ENCODE assay signal across 26 cellular contexts in the genomic region with DNA sequence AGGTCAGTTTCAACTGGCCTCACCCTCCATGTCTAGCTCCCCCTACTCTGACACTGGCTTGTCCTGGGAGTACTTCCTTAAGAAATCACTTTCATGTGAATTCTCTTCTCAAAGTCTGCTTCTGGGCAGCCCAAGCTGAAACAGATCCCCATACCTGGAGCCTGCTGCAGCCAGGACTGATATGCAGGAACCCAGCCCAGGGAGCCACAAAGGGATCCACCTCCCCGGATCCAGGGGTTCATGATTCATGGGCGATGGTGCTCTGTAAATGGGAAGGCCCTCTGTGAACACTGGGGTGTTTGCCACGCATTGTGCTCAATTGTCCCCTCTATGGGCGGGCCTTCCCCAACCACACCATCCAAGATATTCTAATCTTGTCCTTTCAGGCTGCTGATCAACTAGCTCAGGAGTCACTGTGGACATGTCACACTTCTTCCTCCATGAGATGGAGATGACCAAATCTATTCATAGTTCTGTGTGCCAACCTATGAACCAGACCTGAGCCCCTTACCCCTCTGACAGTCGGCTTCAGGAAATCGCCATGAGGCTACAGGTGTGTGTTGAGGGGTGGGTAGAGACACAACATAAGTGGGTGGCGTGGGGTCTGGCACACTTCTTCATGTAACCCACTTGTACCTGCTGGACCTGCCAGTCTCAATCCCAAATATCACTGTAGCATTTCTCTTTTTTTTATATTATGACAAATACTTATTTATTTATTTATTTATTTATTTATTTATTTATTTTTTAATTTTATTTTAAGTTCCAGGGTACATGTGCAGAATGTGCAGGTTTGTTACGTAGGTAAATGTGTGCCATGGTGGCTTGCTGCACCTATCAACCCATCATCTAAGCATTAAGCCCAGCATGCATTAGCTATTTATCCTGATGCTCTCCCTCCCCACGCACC. TPM values are rescaled to one million over a fixed set of nuclear protein-coding genes. Genes with fewer than 3 reads are reported as not detected.
DNase-seq lines count a peak whose midpoint lies in the region; ATAC-seq and TF ChIP-seq lines count a peak whose summit lies in the region.
"Had no signal": no experiment of that assay in that cellular context is flagged by ENCODE, and none has a peak within 500 bp of the region (broad histone marks: within the 10 kb centered on the region; RNA-seq: fewer than 3 reads in every experiment).

No MANE protein-coding gene starts in this region.

- peaks cover 66% of the 10 kb centered on the region for H3K27me3 Mint-ChIP-seq in activated naive CD4-positive, alpha-beta T cell treated with anti-CD3 and anti-CD28 coated beads, Interleukin-2, amount 10 ng/mL, durations not matched to agents 7 days and 5 days

- H3K4me3 Mint-ChIP-seq in activated naive CD4-positive, alpha-beta T cell treated with anti-CD3 and anti-CD28 coated beads, Interleukin-2, amount 10 ng/mL, durations not matched to agents 7 days and 5 days, result no peak overlapping the region
- H3K4me3 Mint-ChIP-seq: brain; H9; mesothelial cell of epicardium; naive thymus-derived CD8-positive, alpha-beta T cell; stimulated activated naive CD8-positive, alpha-beta T cell treated with anti-CD3 and anti-CD28 coated beads, Interleukin-15, Interleukin-2, amounts not matched to agents 100 ng/mL and 50 ng/mL, for 24 hours had no signal

- no peak for ATAC-seq in RWPE2 (ENCODE audit: low read depth)
- no peak for ATAC-seq in GM18517 (IDR thresholded peaks at IDR 0.05; ENCODE audit: unreplicated experiment)
- ATAC-seq: left lung; naive thymus-derived CD8-positive, alpha-beta T cell had no signal

- CTCF ChIA-PET in activated naive CD4-positive, alpha-beta T cell treated with anti-CD3 and anti-CD28 coated beads, Interleukin-2, amount 10 ng/mL, durations not matched to agents 7 days and 5 days (lab: Charles Lee), result no interaction called here

- TF ChIP-seq EP300 in stomach (IDR thresholded peaks at IDR 0.05), result no peak

- H3K4me1 Mint-ChIP-seq in activated naive CD4-positive, alpha-beta T cell treated with anti-CD3 and anti-CD28 coated beads, Interleukin-2, amount 10 ng/mL, durations not matched to agents 7 days and 5 days, result no peaks in the 10 kb centered on the region
- H3K4me1 Mint-ChIP-seq: brain, H9, mesothelial cell of epicardium had no signal

- no peak overlapping the region for H3K27ac Mint-ChIP-seq in activated naive CD4-positive, alpha-beta T cell treated with anti-CD3 and anti-CD28 coated beads, Interleukin-2, amount 10 ng/mL, durations not matched to agents 7 days and 5 days
- H3K27ac Mint-ChIP-seq: brain; H9; mesothelial cell of epicardium; stimulated activated naive CD8-positive, alpha-beta T cell treated with anti-CD3 and anti-CD28 coated beads, Interleukin-15, Interleukin-2, amounts not matched to agents 100 ng/mL and 50 ng/mL, for 24 hours had no signal

- TF ChIP-seq CTCF in RWPE2 (IDR thresholded peaks at IDR 0.05; ENCODE audit: poor library complexity, severe bottlenecking) (no peak), stomach (IDR thresholded peaks at IDR 0.05) (no peak)

- H3K4me3 ChIP-seq in RWPE2 (ENCODE audit: severe bottlenecking) (no peak overlapping the region), stomach (no peak overlapping the region)
- H3K4me3 ChIP-seq: hepatocyte, left lung, right atrium auricular region, tibial nerve had no signal

- no peak overlapping the region for H3K27ac ChIP-seq in RWPE2 (ENCODE audit: poor library complexity, severe bottlenecking)
- H3K27ac ChIP-seq in stomach, result no peak overlapping the region
- H3K27ac ChIP-seq: C4-2B, hepatocyte, left lung, right atrium auricular region, tibial nerve had no signal

- no peaks in the 10 kb centered on the region for H3K4me1 ChIP-seq in RWPE2 (ENCODE audit: insufficient read depth, poor library complexity, severe bottlenecking)
- no peaks in the 10 kb centered on the region for H3K4me1 ChIP-seq in stomach
- H3K4me1 ChIP-seq: left lung, right atrium auricular region, tibial nerve had no signal

- H3K27me3 ChIP-seq in RWPE2 (ENCODE audit: insufficient read depth, poor library complexity, severe bottlenecking), result peaks cover 1% of the 10 kb centered on the region
- H3K27me3 ChIP-seq in stomach, result peaks cover 0 to 17% (median 0%) of the 10 kb centered on the region in 3 donors
- H3K27me3 ChIP-seq: hepatocyte, left lung, right atrium auricular region, tibial nerve had no signal

- DNase-seq in activated naive CD4-positive, alpha-beta T cell treated with anti-CD3 and anti-CD28 coated beads, Interleukin-2, amount 10 ng/mL, durations not matched to agents 7 days and 5 days, result peak; percentile 18
- no peak for DNase-seq in activated naive CD4-positive, alpha-beta T cell treated with Interleukin-2 at 50 U/mL for 16 hours
- DNase-seq in RWPE2 (ENCODE audit: low spot score), result peak; percentile 22
- peak; percentile 19 for DNase-seq in ecto neural progenitor cell (ENCODE audit: low spot score)
- peak; percentile 20 for DNase-seq in stomach
- DNase-seq in SHP77 treated with DMSO at 0.1 percent for 48 hours (lab: John Stamatoyannopoulos, UW), result no peak
- no peak for DNase-seq in NCI-H187 treated with DMSO at 0.1 percent for 48 hours (lab: John Stamatoyannopoulos, UW)
- DNase-seq: activated CD4-positive, alpha-beta T cell treated with anti-CD3 and anti-CD28 coated beads, Interleukin-2, amount 50 U/mL, for 4 hours; effector memory CD4-positive, alpha-beta T cell; H9; naive thymus-derived CD8-positive, alpha-beta T cell; NCI-H1694 treated with DMSO at 0.1 percent for 48 hours; NCI-H526 treated with DMSO at 0.1 percent for 48 hours had no signal

- H3K36me3 Mint-ChIP-seq in activated naive CD4-positive, alpha-beta T cell treated with anti-CD3 and anti-CD28 coated beads, Interleukin-2, amount 10 ng/mL, durations not matched to agents 7 days and 5 days, result peaks cover 8% of the 10 kb centered on the region

- H3K36me3 ChIP-seq in RWPE2 (ENCODE audit: low read depth) (no peaks in the 10 kb centered on the region), stomach (no peaks in the 10 kb centered on the region)
- H3K36me3 ChIP-seq: left lung, right atrium auricular region, tibial nerve had no signal

- H3K9me3 ChIP-seq in RWPE2 (ENCODE audit: severe bottlenecking) (peaks cover 5% of the 10 kb centered on the region), stomach (peaks cover 0 to 14% (median 8%) of the 10 kb centered on the region in 4 donors)

- WGBS in stomach, 5 donors, result 89 to 96% (median 94%) methylated on average over 9 of the region's 9 CpGs

- TF ChIP-seq POLR2A in stomach (IDR thresholded peaks at IDR 0.05), result no peak

- intact Hi-C loops in stomach (cut with DNase I; ENCODE audit: low total_unique reads), result no loop called here

- peaks cover 17% of the 10 kb centered on the region for H3K9me3 Mint-ChIP-seq in activated naive CD4-positive, alpha-beta T cell treated with anti-CD3 and anti-CD28 coated beads, Interleukin-2, amount 10 ng/mL, durations not matched to agents 7 days and 5 days

RNA-seq across cellular contexts. Expression of gene RUNX3, which starts 41.8 kb away (rescaled TPM):
- total RNA-seq in stomach, result 1 to 10 TPM in 3 of 5 donors, under 1 TPM in 1, not detected in 1; 0.29 to 6.1 (median 3.2) TPM
- 1 to 10 TPM; 1.5 to 4.0 (median 2.6) TPM for polyA plus RNA-seq in stomach
- total RNA-seq: frontal cortex, LHCN-M2, osteocyte had no signal
- polyA plus RNA-seq: AG04450 had no signal

Comparison
In these comparisons a context has a peak if more than half of its experiments do, and no peak if none do; other contexts are left out.
1. DNase-seq: peak in activated naive CD4-positive, alpha-beta T cell treated with anti-CD3 and anti-CD28 coated beads, Interleukin-2, amount 10 ng/mL, durations not matched to agents 7 days and 5 days (single experiment), RWPE2 (single experiment), ecto neural progenitor cell (single experiment) and stomach (single experiment); none in activated naive CD4-positive, alpha-beta T cell treated with Interleukin-2 at 50 U/mL for 16 hours (single experiment), SHP77 treated with DMSO at 0.1 percent for 48 hours (single experiment) and NCI-H187 treated with DMSO at 0.1 percent for 48 hours (single experiment).